Comparison of ENCODE assay signal across 22 cellular contexts in the genomic region with DNA sequence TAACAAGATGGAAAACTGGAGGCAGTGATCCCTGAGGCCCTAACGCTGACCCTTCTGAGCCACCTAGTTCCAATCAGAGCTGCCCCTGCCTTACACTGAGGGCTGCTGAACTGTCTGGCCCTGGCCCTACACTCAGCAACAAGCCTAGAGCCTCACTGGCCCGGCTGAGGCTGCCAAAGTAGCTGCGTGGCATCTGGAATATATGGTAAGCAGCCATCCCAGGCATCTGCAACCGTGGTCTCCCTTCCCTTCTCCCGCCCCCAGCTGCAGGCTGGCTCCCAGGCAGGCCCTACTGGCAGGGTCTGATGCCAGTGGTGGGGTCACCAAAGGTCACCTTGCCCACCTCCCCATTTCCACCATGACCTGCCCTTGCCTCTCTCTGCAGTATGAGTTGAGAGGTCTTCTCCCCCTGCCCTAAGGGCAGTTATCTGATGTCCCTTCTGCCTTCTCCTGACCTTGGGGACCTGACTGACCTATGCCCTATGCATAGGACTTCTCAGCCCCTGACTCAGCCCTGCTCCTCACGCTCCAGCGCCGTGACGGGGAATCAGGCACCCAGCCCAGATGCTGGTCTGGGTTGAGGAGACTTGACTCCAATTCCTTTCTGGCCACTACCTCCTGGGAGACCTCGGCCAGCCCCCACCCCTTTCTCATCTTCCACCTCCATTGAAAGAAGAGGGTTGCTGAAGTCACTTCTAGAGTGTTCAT. TPM values are rescaled to one million over a fixed set of nuclear protein-coding genes. Genes with fewer than 3 reads are reported as not detected.
DNase-seq lines count a peak whose midpoint lies in the region; ATAC-seq and TF ChIP-seq lines count a peak whose summit lies in the region.
"Had no signal": no experiment of that assay in that cellular context is flagged by ENCODE, and none has a peak within 500 bp of the region (broad histone marks: within the 10 kb centered on the region; RNA-seq: fewer than 3 reads in every experiment).

No MANE protein-coding gene starts in this region.

- no peaks in the 10 kb centered on the region for H3K9me3 Mint-ChIP-seq in CD4-positive, alpha-beta T cell
- H3K9me3 Mint-ChIP-seq in neural progenitor cell: no peaks in the 10 kb centered on the region
- H3K9me3 Mint-ChIP-seq: activated T-cell treated with anti-CD3 and anti-CD28 coated beads, Interleukin-2, amount 50 U/mL, for 72 hours; mesothelial cell of epicardium had no signal

- H3K27me3 ChIP-seq in CD4-positive, alpha-beta T cell (ENCODE audit: control insufficient read depth, insufficient read depth, low read length): no peaks in the 10 kb centered on the region
- H3K27me3 ChIP-seq in neural progenitor cell: no peaks in the 10 kb centered on the region
- no peaks in the 10 kb centered on the region for H3K27me3 ChIP-seq in body of pancreas
- H3K27me3 ChIP-seq: brain microvascular endothelial cell, right atrium auricular region had no signal

- no peak overlapping the region for H3K4me2 ChIP-seq in neural progenitor cell

- H3K79me2 ChIP-seq in neural progenitor cell (ENCODE audit: low read depth): no peaks in the 10 kb centered on the region

- peak overlapping the region; percentile 88 for H3K27ac Mint-ChIP-seq in CD4-positive, alpha-beta T cell
- peak overlapping the region; percentile 68 for H3K27ac Mint-ChIP-seq in neural progenitor cell
- H3K27ac Mint-ChIP-seq: activated T-cell treated with anti-CD3 and anti-CD28 coated beads, Interleukin-2, amount 50 U/mL, for 72 hours; mesothelial cell of epicardium had no signal

- H3K36me3 ChIP-seq in neural progenitor cell (no peaks in the 10 kb centered on the region), body of pancreas (replicated peaks in 1 of 2; ENCODE audit: insufficient read depth in 1 of 2, low read depth in 2 of 2) (no peaks in the 10 kb centered on the region)
- H3K36me3 ChIP-seq: brain microvascular endothelial cell, right atrium auricular region had no signal

- ATAC-seq in CD4-positive, alpha-beta T cell (ENCODE audit: poor library complexity): no peak
- ATAC-seq in body of pancreas: no peak
- ATAC-seq: activated T-cell treated with anti-CD3 and anti-CD28 coated beads, Interleukin-2, amount 50 U/mL, for 72 hours; Panc1 had no signal

- peaks cover 78% of the 10 kb centered on the region for H3K4me1 Mint-ChIP-seq in CD4-positive, alpha-beta T cell (ENCODE audit: low read depth)
- peaks cover 39% of the 10 kb centered on the region for H3K4me1 Mint-ChIP-seq in neural progenitor cell

- H3K4me1 ChIP-seq in neural progenitor cell: peaks cover 10% of the 10 kb centered on the region
- H3K4me1 ChIP-seq in body of pancreas: no peaks in the 10 kb centered on the region
- H3K4me1 ChIP-seq: Caco-2 had no signal

- no peak for DNase-seq in CD4-positive, alpha-beta T cell
- DNase-seq in RWPE1 (ENCODE audit: low spot score): no peak
- DNase-seq in neural progenitor cell (ENCODE audit: low spot score): no peak
- DNase-seq in T-helper 9 cell: no peak
- no peak for DNase-seq in OCI-M2 (lab: John Stamatoyannopoulos, UW; ENCODE audit: unreplicated experiment)
- no peak for DNase-seq in SW480 (ENCODE audit: low spot score)
- DNase-seq in body of pancreas: no peak
- DNase-seq: activated T-cell treated with anti-CD3 and anti-CD28 coated beads, Interleukin-2, amount 50 U/mL, for 72 hours; brain microvascular endothelial cell; erythroblast; foreskin melanocyte; NCI-H187; NCI-H226; NCI-H82; occipital lobe; stimulated activated CD4-positive, alpha-beta T cell treated with anti-CD3 and anti-CD28 coated beads, Interleukin-15, amount 100 ng/mL, for 24 hours had no signal

- no peak overlapping the region for H2AFZ ChIP-seq in neural progenitor cell (replicated peaks)

- intact Hi-C loops in CD4-positive, alpha-beta T cell (cut with DNase I, micrococcal nuclease): no loop called here
- intact Hi-C loops in body of pancreas (cut with DNase I): no loop called here

- H3K9ac ChIP-seq in neural progenitor cell: no peak overlapping the region

- H3K27ac ChIP-seq in CD4-positive, alpha-beta T cell (ENCODE audit: low read depth, low read length): no peak overlapping the region
- peak overlapping the region; percentile 13 for H3K27ac ChIP-seq in RWPE1
- H3K27ac ChIP-seq in cingulate gyrus (ENCODE audit: low read depth, low read length): peak overlapping the region; percentile 49
- no peak overlapping the region for H3K27ac ChIP-seq in neural progenitor cell
- no peak overlapping the region for H3K27ac ChIP-seq in body of pancreas
- H3K27ac ChIP-seq: brain microvascular endothelial cell, right atrium auricular region had no signal

- POLR2A ChIA-PET in CD4-positive, alpha-beta T cell (lab: Charles Lee): no interaction called here
- POLR2A ChIA-PET in RWPE1 (lab: Yijun Ruan, JAX; ENCODE audit: low non-redundant PET): no interaction called here

- H3K27me3 Mint-ChIP-seq in CD4-positive, alpha-beta T cell: no peaks in the 10 kb centered on the region
- no peaks in the 10 kb centered on the region for H3K27me3 Mint-ChIP-seq in neural progenitor cell (ENCODE audit: insufficient read depth, low read depth)
- H3K27me3 Mint-ChIP-seq: activated naive CD8-positive, alpha-beta T cell had no signal

- H3K36me3 Mint-ChIP-seq in CD4-positive, alpha-beta T cell (ENCODE audit: low read depth): no peaks in the 10 kb centered on the region
- H3K36me3 Mint-ChIP-seq in neural progenitor cell: peaks cover 12% of the 10 kb centered on the region
- H3K36me3 Mint-ChIP-seq: mesothelial cell of epicardium had no signal

- CTCF ChIA-PET in CD4-positive, alpha-beta T cell (lab: Charles Lee): no interaction called here
- CTCF ChIA-PET in RWPE1 (lab: Yijun Ruan, JAX): interaction anchor here (1.4 kb wide), 1 partner anchor 45 kb away, joined by 4 read pairs; the partner anchor contains the start of gene CPNE2

- H3K4me3 Mint-ChIP-seq in CD4-positive, alpha-beta T cell: peak overlapping the region; percentile 51
- no peak overlapping the region for H3K4me3 Mint-ChIP-seq in neural progenitor cell
- H3K4me3 Mint-ChIP-seq: activated naive CD8-positive, alpha-beta T cell; activated T-cell treated with anti-CD3 and anti-CD28 coated beads, Interleukin-2, amount 50 U/mL, for 72 hours; mesothelial cell of epicardium had no signal

- no peak overlapping the region for H3K4me3 ChIP-seq in neural progenitor cell
- no peak overlapping the region for H3K4me3 ChIP-seq in body of pancreas
- H3K4me3 ChIP-seq: right atrium auricular region had no signal

- H3K9me3 ChIP-seq in CD4-positive, alpha-beta T cell (ENCODE audit: control insufficient read depth, low read length): no peaks in the 10 kb centered on the region
- H3K9me3 ChIP-seq in neural progenitor cell (ENCODE audit: low read depth): no peaks in the 10 kb centered on the region
- no peaks in the 10 kb centered on the region for H3K9me3 ChIP-seq in body of pancreas
- H3K9me3 ChIP-seq: Caco-2, right atrium auricular region had no signal

- no peaks in the 10 kb centered on the region for H4K20me1 ChIP-seq in neural progenitor cell (ENCODE audit: low read depth)

- WGBS in body of pancreas, 2 donors: 82 to 95% methylated on average over 6 to 10 of the region's 10 CpGs

- no peak for TF ChIP-seq POLR2A in body of pancreas (IDR thresholded peaks at IDR 0.05)

- no peaks in the 10 kb centered on the region for H3F3A ChIP-seq in neural progenitor cell (ENCODE audit: low read depth)

- TF ChIP-seq CTCF in CD4-positive, alpha-beta T cell (IDR thresholded peaks at IDR 0.05): no peak
- TF ChIP-seq CTCF in RWPE1 (conservative IDR thresholded peaks at IDR 0.05; ENCODE audit: low read depth) (no peak), neural progenitor cell (IDR thresholded peaks at IDR 0.05) (no peak), body of pancreas (IDR thresholded peaks at IDR 0.05) (no peak)

RNA-seq across cellular contexts. Expression of gene CPNE2, which starts 45.3 kb away (rescaled TPM):
- 1 to 10 TPM; 2.2 to 3.5 TPM for total RNA-seq in CD4-positive, alpha-beta T cell
- 19.8 and 26.9 TPM in 2 replicates for total RNA-seq in neural progenitor cell (ENCODE audit: low replicate concordance)
- 10 to 100 TPM in 1 of 2 donors, 1 to 10 TPM in 1; 8.8 to 16.5 TPM for total RNA-seq in body of pancreas

RNA-seq across cellular contexts. Expression of gene PSME3IP1, which starts 48.1 kb away (rescaled TPM):
- 10 to 100 TPM; 77.1 to 77.9 TPM for total RNA-seq in CD4-positive, alpha-beta T cell
- total RNA-seq in neural progenitor cell (ENCODE audit: low replicate concordance) (106 and 184 TPM in 2 replicates), body of pancreas (10 to 100 TPM; 26.7 to 32.9 TPM)

RNA-seq across cellular contexts. Expression of gene RSPRY1, which starts 48.4 kb away (rescaled TPM):
- total RNA-seq in CD4-positive, alpha-beta T cell: 10 to 100 TPM; 19.9 to 21.3 TPM
- total RNA-seq in neural progenitor cell (ENCODE audit: low replicate concordance) (46.6 and 49.2 TPM in 2 replicates), body of pancreas (10 to 100 TPM; 13.8 to 31.4 TPM)

Comparison
In these comparisons a context has a peak if more than half of its experiments do, and no peak if none do; other contexts are left out.
1. H3K27ac ChIP-seq: peak in RWPE1 (single experiment) and cingulate gyrus (single experiment); none in CD4-positive, alpha-beta T cell (single experiment), neural progenitor cell (single experiment) and body of pancreas (0 of 4).